ENCODE assay signal across 22 cellular contexts in genomic region chr2:69057660-69058059, GRCh38. TPM values are rescaled to one million over a fixed set of nuclear protein-coding genes. Genes with fewer than 3 reads are reported as not detected.
"Had no signal": no experiment of that assay in that cellular context is flagged by ENCODE, and none has a peak within 500 bp of the region (broad histone marks: within the 10 kb centered on the region; RNA-seq: fewer than 3 reads in every experiment).

No MANE protein-coding gene starts in this region.

- H3K36me3 ChIP-seq: heart right ventricle, sigmoid colon had no signal

- H3K36me3 Mint-ChIP-seq: naive B cell; stimulated activated naive B cell treated with anti-CD40 and anti-IgM and Interleukin-4, amounts not matched to agents 10 μg/mL and 1 μg/mL and 100 μg/mL, for 72 hours had no signal

- H3K4me3 Mint-ChIP-seq: activated B cell treated with CpG ODN at 0.5 μM for 24 hours; activated CD4-positive, alpha-beta memory T cell treated with anti-CD3 and anti-CD28 coated beads, Interleukin-2, amount 10 ng/mL, durations not matched to agents 7 days and 5 days; activated naive CD8-positive, alpha-beta T cell treated with anti-CD3 and anti-CD28 coated beads, Interleukin-2, amount 50 U/mL, for 24 hours; activated T-helper 1 cell treated with anti-CD3 and anti-CD28 coated beads, Interleukin-12 subunit alpha, Interleukin-12 subunit beta, Interleukin-2, Interleukin-4 antibody, amounts not matched to agents 30 ng/mL and 10 ng/mL and 1 ng/mL, durations not matched to agents 14 hours and 24 hours and 36 hours; naive B cell; neural crest cell; stimulated activated naive B cell treated with anti-CD40 and anti-IgM and Interleukin-4, amounts not matched to agents 10 μg/mL and 1 μg/mL and 100 μg/mL, for 72 hours had no signal

- H3K27ac ChIP-seq: epithelial cell of prostate, heart right ventricle, sigmoid colon had no signal

- H3K27me3 ChIP-seq: heart right ventricle, sigmoid colon had no signal

- H3K27ac Mint-ChIP-seq: activated B cell treated with CpG ODN at 0.5 μM for 24 hours; activated CD4-positive, alpha-beta memory T cell treated with anti-CD3 and anti-CD28 coated beads, Interleukin-2, amount 10 ng/mL, durations not matched to agents 7 days and 5 days; activated naive CD8-positive, alpha-beta T cell treated with anti-CD3 and anti-CD28 coated beads, Interleukin-2, amount 50 U/mL, for 24 hours; activated T-helper 1 cell treated with anti-CD3 and anti-CD28 coated beads, Interleukin-12 subunit alpha, Interleukin-12 subunit beta, Interleukin-2, Interleukin-4 antibody, amounts not matched to agents 30 ng/mL and 10 ng/mL and 1 ng/mL, durations not matched to agents 14 hours and 24 hours and 36 hours; naive B cell; stimulated activated naive B cell treated with anti-CD40 and anti-IgM and Interleukin-4, amounts not matched to agents 10 μg/mL and 1 μg/mL and 100 μg/mL, for 72 hours had no signal

- H3K4me1 Mint-ChIP-seq: activated B cell treated with CpG ODN at 0.5 μM for 24 hours; naive B cell; neural crest cell; stimulated activated naive B cell treated with anti-CD40 and anti-IgM and Interleukin-4, amounts not matched to agents 10 μg/mL and 1 μg/mL and 100 μg/mL, for 72 hours had no signal

- DNase-seq: activated B cell treated with CpG ODN at 0.5 μM for 24 hours; activated CD4-positive, alpha-beta memory T cell treated with anti-CD3 and anti-CD28 coated beads, Interleukin-2, amount 10 ng/mL, durations not matched to agents 7 days and 5 days; activated CD4-positive, alpha-beta T cell treated with anti-CD3 and anti-CD28 coated beads for 4 hours; activated gamma-delta T cell; activated naive CD4-positive, alpha-beta T cell treated with anti-CD3 and anti-CD28 coated beads, Interleukin-2, amount 50 U/mL, for 16 hours; activated naive CD8-positive, alpha-beta T cell treated with anti-CD3 and anti-CD28 coated beads, Interleukin-2, amount 50 U/mL, for 24 hours; activated T-cell treated with anti-CD3 and anti-CD28 coated beads for 4 hours; cerebellar nuclear complex; foreskin fibroblast; heart right ventricle; naive B cell; posterior cingulate gyrus; retina; sigmoid colon; stimulated activated CD4-positive, alpha-beta T cell treated with anti-CD3 and anti-CD28 coated beads, Interleukin-2, amount 100 ng/mL, for 48 hours; stimulated activated CD8-positive, alpha-beta memory T cell treated with anti-CD3 and anti-CD28 coated beads, Interleukin-4, amount 100 ng/mL, for 48 hours; stimulated activated naive B cell treated with anti-CD40 and anti-IgM and Interleukin-4, amounts not matched to agents 10 μg/mL and 1 μg/mL and 100 μg/mL, for 72 hours; T-helper 9 cell had no signal

- H3K9me3 ChIP-seq: sigmoid colon had no signal

- H3K4me3 ChIP-seq: heart right ventricle, lung, sigmoid colon had no signal

- H3K9me3 Mint-ChIP-seq: activated CD4-positive, alpha-beta memory T cell treated with anti-CD3 and anti-CD28 coated beads, Interleukin-2, amount 10 ng/mL, durations not matched to agents 7 days and 5 days; activated naive CD8-positive, alpha-beta T cell treated with anti-CD3 and anti-CD28 coated beads, Interleukin-2, amount 50 U/mL, for 24 hours; activated T-helper 1 cell treated with anti-CD3 and anti-CD28 coated beads, Interleukin-12 subunit alpha, Interleukin-12 subunit beta, Interleukin-2, Interleukin-4 antibody, amounts not matched to agents 30 ng/mL and 10 ng/mL and 1 ng/mL, durations not matched to agents 14 hours and 24 hours and 36 hours; stimulated activated naive B cell treated with anti-CD40 and anti-IgM and Interleukin-4, amounts not matched to agents 10 μg/mL and 1 μg/mL and 100 μg/mL, for 72 hours had no signal

RNA-seq across cellular contexts. Expression of gene ANTXR1, which starts 44.7 kb away (rescaled TPM):
- total RNA-seq: activated B cell treated with CpG ODN at 0.5 μM for 24 hours; activated CD4-positive, alpha-beta memory T cell treated with anti-CD3 and anti-CD28 coated beads, Interleukin-2, amount 10 ng/mL, durations not matched to agents 7 days and 5 days; activated T-helper 1 cell treated with anti-CD3 and anti-CD28 coated beads, Interleukin-12 subunit alpha, Interleukin-12 subunit beta, Interleukin-2, Interleukin-4 antibody, amounts not matched to agents 30 ng/mL and 10 ng/mL and 1 ng/mL, durations not matched to agents 14 hours and 24 hours and 36 hours had no signal
